In genomic region chr20:8600907-8601541, GRCh38 we compare ENCODE assay signal across 8 cellular contexts.
DNase-seq lines count a peak whose midpoint lies in the region; ATAC-seq, FAIRE-seq and TF ChIP-seq lines count a peak whose summit lies in the region.
"Not testable (repeated sequence)": the region's sequence is repeated elsewhere in the genome, so short reads cannot be mapped to it uniquely, and the experiment has no call there.

No MANE protein-coding gene starts in this region.

- peak overlapping the region in 1 of 2 experiments; percentile 51; a peak in 1 of 6 replicates for H3K27ac ChIP-seq in A549
- H3K27ac ChIP-seq in GM23338 (ENCODE audit: low read depth), result not testable (repeated sequence)

- not testable (repeated sequence) for H3K27ac Mint-ChIP-seq in GM23338; endothelial cell (ENCODE audit: unreplicated experiment)
- peak overlapping the region; percentile 61 for H3K27ac Mint-ChIP-seq in neural crest cell (ENCODE audit: unreplicated experiment)

- H3F3A ChIP-seq in GM23338 (replicated peaks; ENCODE audit: low read depth), result not testable (repeated sequence)

- H3K4me1 Mint-ChIP-seq in GM23338; endothelial cell (ENCODE audit: unreplicated experiment): not testable (repeated sequence)
- H3K4me1 Mint-ChIP-seq in neural crest cell, result peaks cover 12% of the 10 kb centered on the region

- 0 out of 2 replicates have a peak overlapping the region, but pooled peaks have one; percentile 2 for H2AFZ ChIP-seq in GM23338

- peak; percentile 13 for FAIRE-seq in A549 (lab: Jason Lieb, UNC)

- not testable (repeated sequence) for H3K4me1 ChIP-seq in A549; GM23338 (ENCODE audit: insufficient read depth)

- not testable (repeated sequence) for H3K27me3 ChIP-seq in GM23338 (ENCODE audit: insufficient read depth)

- not testable (repeated sequence) for H3K9me3 ChIP-seq in A549

- not testable (repeated sequence) for H3K27me3 Mint-ChIP-seq in GM23338 (ENCODE audit: insufficient read depth, low read depth, poor library complexity); endothelial cell (ENCODE audit: unreplicated experiment); neural crest cell (ENCODE audit: low read depth)

- H3K4me3 ChIP-seq in A549 (peak overlapping the region; percentile 31), GM23338 (peak overlapping the region; percentile 36)

- not testable (repeated sequence) for H3K36me3 ChIP-seq in GM23338 (ENCODE audit: insufficient read depth)

- not testable (repeated sequence) for TF ChIP-seq POLR2A in A549 (IDR thresholded peaks at IDR 0.05; ENCODE audit: low read length)

- H3K9me2 ChIP-seq in GM23338 (ENCODE audit: insufficient read depth), result not testable (repeated sequence)

- not testable (repeated sequence) for DNase-seq in A549 (ENCODE audit: low read depth in 1 of 2, low spot score in 1 of 2); endothelial cell (ENCODE audit: low spot score); neural crest cell (ENCODE audit: low read depth, low spot score)
- DNase-seq in GM23338 (ENCODE audit: low spot score) (peak; percentile 18), NCI-H187 treated with DMSO at 0.1 percent for 48 hours (lab: John Stamatoyannopoulos, UW) (peak; percentile 9), RPMI7951 (ENCODE audit: low read depth) (peak; percentile 24)

- TF ChIP-seq RAD21 in A549 (conservative IDR thresholded peaks at IDR 0.05 in 1 of 2, IDR thresholded peaks at IDR 0.05 in 1 of 2), result not testable (repeated sequence)

- 38% methylated on average over 10 of the region's 18 CpGs for WGBS in A549 (ENCODE audit: missing lambda C conversion rate)

- POLR2A ChIA-PET in A549 (lab: Yijun Ruan, JAX), result not testable (repeated sequence)

- CTCF ChIA-PET in A549 (lab: Yijun Ruan, JAX), result interaction anchor here (1.4 to 1.8 kb wide), 2 partner anchors 20 to 121 kb away, joined by 3 to 5 read pairs; no protein-coding TSS in a partner anchor

- TF ChIP-seq EP300 in A549 (IDR thresholded peaks at IDR 0.05), result not testable (repeated sequence)

- H3K4me2 ChIP-seq in A549 (peak overlapping the region; percentile 47), GM23338 (peak overlapping the region; percentile 50)

- H3K9me3 Mint-ChIP-seq in GM23338; endothelial cell (ENCODE audit: unreplicated experiment); neural crest cell: not testable (repeated sequence)

- peak overlapping the region; percentile 64 for H3K4me3 Mint-ChIP-seq in GM23338
- H3K4me3 Mint-ChIP-seq in endothelial cell (ENCODE audit: unreplicated experiment), result peak overlapping the region; percentile 77
- peak overlapping the region; percentile 90 for H3K4me3 Mint-ChIP-seq in neural crest cell

- ATAC-seq in A549, result peak in 1 of 2 experiments; percentile 46; a peak in 3 of 6 replicates
- ATAC-seq in GM18858 (IDR thresholded peaks at IDR 0.05; ENCODE audit: unreplicated experiment), result peak; percentile 3
- not testable (repeated sequence) for ATAC-seq in GM23338
- peak; percentile 1 for ATAC-seq in HG03354 (IDR thresholded peaks at IDR 0.05; ENCODE audit: poor library complexity, severe bottlenecking, unreplicated experiment)

- H3K79me2 ChIP-seq in GM23338 (replicated peaks; ENCODE audit: insufficient read depth), result not testable (repeated sequence)

- TF ChIP-seq CTCF in A549 (IDR thresholded peaks at IDR 0.05); GM23338 (conservative IDR thresholded peaks at IDR 0.05; ENCODE audit: low read depth in 2 of 2); endothelial cell (IDR thresholded peaks at IDR 0.05; ENCODE audit: unreplicated experiment); neural crest cell (conservative IDR thresholded peaks at IDR 0.05): not testable (repeated sequence)

- H3K36me3 Mint-ChIP-seq in GM23338 (ENCODE audit: low read depth); endothelial cell (ENCODE audit: low read depth, unreplicated experiment); neural crest cell (ENCODE audit: low read depth): not testable (repeated sequence)

- not testable (repeated sequence) for H4K20me1 ChIP-seq in GM23338 (replicated peaks; ENCODE audit: insufficient read depth)
